Comparison of ENCODE assay signal across 30 cellular contexts in the genomic region with DNA sequence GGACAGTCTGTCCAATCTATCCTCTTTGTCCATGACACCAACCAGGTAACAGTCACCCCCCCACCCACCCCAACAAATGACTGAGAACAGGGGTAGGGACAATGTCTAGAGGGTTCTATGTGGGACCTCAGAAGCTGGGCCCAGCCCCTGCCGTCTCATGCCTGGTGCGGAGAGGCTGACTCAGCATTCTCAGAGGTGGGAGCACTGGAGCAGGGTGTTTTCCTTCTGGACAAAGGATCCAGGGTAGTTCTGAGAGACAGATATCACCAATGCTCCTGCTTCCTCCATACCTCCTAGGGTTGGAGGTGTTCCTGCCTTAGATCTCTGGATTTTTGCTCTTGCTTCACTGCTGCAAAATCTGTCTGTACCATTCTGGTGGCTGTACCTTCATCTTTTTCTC.
"Had no signal": no experiment of that assay in that cellular context is flagged by ENCODE, and none has a peak within 500 bp of the region (broad histone marks: within the 10 kb centered on the region; RNA-seq: fewer than 3 reads in every experiment).

No MANE protein-coding gene starts in this region.

- H3K4me3 ChIP-seq: breast epithelium, esophagus muscularis mucosa, heart right ventricle, left lung, lower lobe of right lung, skin epidermis, stomach, thyroid gland, upper lobe of left lung, vagina had no signal

- DNase-seq: activated CD4-positive, alpha-beta T cell treated with anti-CD3 and anti-CD28 coated beads for 36 hours; activated CD4-positive, alpha-beta T cell treated with anti-CD3 and anti-CD28 coated beads, Interleukin-2, amount 50 U/mL, for 48 hours; activated CD4-positive, CD25-positive, alpha-beta regulatory T cell; activated CD8-positive, alpha-beta memory T cell treated with anti-CD3 and anti-CD28 coated beads, Interleukin-2, amount 50 U/mL, for 48 hours; activated effector memory CD4-positive, alpha-beta T cell treated with Interleukin-2 at 50 U/mL for 16 hours; activated naive CD4-positive, alpha-beta T cell treated with anti-CD3 and anti-CD28 coated beads, Interleukin-2, amount 50 U/mL, for 16 hours; activated T-cell treated with anti-CD3 and anti-CD28 coated beads, Interleukin-2, amount 50 U/mL, for 24 hours; dermis blood vessel endothelial cell; effector CD4-positive, alpha-beta T cell; foreskin melanocyte; heart right ventricle; kidney glomerular epithelial cell; left lung; lower lobe of right lung; mesendoderm; natural killer cell; stimulated activated CD4-positive, alpha-beta T cell treated with anti-CD3 and anti-CD28 coated beads, Interleukin-4, amount 100 ng/mL, for 24 hours; stimulated activated naive B cell treated with anti-CD40 and anti-IgM and Interleukin-4, amounts not matched to agents 10 μg/mL and 1 μg/mL and 100 μg/mL, for 72 hours; stomach; T-helper 2 cell; thyroid gland; upper lobe of left lung had no signal

- H3K36me3 ChIP-seq: breast epithelium, thyroid gland had no signal

- H3K9me3 Mint-ChIP-seq: activated T-cell treated with anti-CD3 and anti-CD28 coated beads, Interleukin-2, amount 50 U/mL, for 24 hours; central memory CD8-positive, alpha-beta T cell; natural killer cell had no signal

- H3K27me3 ChIP-seq: breast epithelium, esophagus muscularis mucosa, heart right ventricle, left lung, stomach, thyroid gland, upper lobe of left lung, vagina had no signal

- H3K27ac Mint-ChIP-seq: activated CD4-positive, alpha-beta T cell treated with anti-CD3 and anti-CD28 coated beads for 36 hours; activated T-cell treated with anti-CD3 and anti-CD28 coated beads, Interleukin-2, amount 50 U/mL, for 24 hours; natural killer cell; progenitor cell of endocrine pancreas; stimulated activated naive B cell treated with anti-CD40 and anti-IgM and Interleukin-4, amounts not matched to agents 10 μg/mL and 1 μg/mL and 100 μg/mL, for 72 hours had no signal

- H3K4me3 Mint-ChIP-seq: activated CD4-positive, alpha-beta T cell treated with anti-CD3 and anti-CD28 coated beads for 36 hours; activated T-cell treated with anti-CD3 and anti-CD28 coated beads, Interleukin-2, amount 50 U/mL, for 24 hours; central memory CD8-positive, alpha-beta T cell; natural killer cell; stimulated activated naive B cell treated with anti-CD40 and anti-IgM and Interleukin-4, amounts not matched to agents 10 μg/mL and 1 μg/mL and 100 μg/mL, for 72 hours had no signal

- H3K4me1 ChIP-seq: breast epithelium, esophagus muscularis mucosa, left lung, lower lobe of right lung, stomach, thyroid gland, upper lobe of left lung, vagina had no signal

- H3K27me3 Mint-ChIP-seq: activated CD4-positive, alpha-beta T cell treated with anti-CD3 and anti-CD28 coated beads for 36 hours; activated T-cell treated with anti-CD3 and anti-CD28 coated beads, Interleukin-2, amount 50 U/mL, for 24 hours; central memory CD8-positive, alpha-beta T cell; progenitor cell of endocrine pancreas; stimulated activated naive B cell treated with anti-CD40 and anti-IgM and Interleukin-4, amounts not matched to agents 10 μg/mL and 1 μg/mL and 100 μg/mL, for 72 hours had no signal

- ATAC-seq: activated CD4-positive, alpha-beta T cell treated with anti-CD3 and anti-CD28 coated beads for 36 hours; heart right ventricle; left lung; lower lobe of right lung; natural killer cell; sciatic nerve; stimulated activated naive B cell treated with anti-CD40 and anti-IgM and Interleukin-4, amounts not matched to agents 10 μg/mL and 1 μg/mL and 100 μg/mL, for 72 hours had no signal

- H3K27ac ChIP-seq: breast epithelium, esophagus muscularis mucosa, heart right ventricle, left lung, lower lobe of right lung, skin epidermis, stomach, thyroid gland, upper lobe of left lung, vagina had no signal

- H3K9me3 ChIP-seq: breast epithelium, esophagus muscularis mucosa, heart right ventricle, left lung, lower lobe of right lung, stomach, thyroid gland, upper lobe of left lung, vagina had no signal

- FAIRE-seq: colon had no signal
